In genomic region chr3:177591371-177591770, GRCh38 we compare ENCODE assay signal across 8 cellular contexts.
DNase-seq lines count a peak whose midpoint lies in the region; ATAC-seq and TF ChIP-seq lines count a peak whose summit lies in the region.

No MANE protein-coding gene starts in this region.

- no peaks in the 10 kb centered on the region for H3K9me3 ChIP-seq in stomach smooth muscle (ENCODE audit: control insufficient read depth in 2 of 2, low read length in 2 of 2)
- H3K9me3 ChIP-seq in HAP-1: no peaks in the 10 kb centered on the region
- no peaks in the 10 kb centered on the region for H3K9me3 ChIP-seq in uterus

- H3K9ac ChIP-seq in stomach smooth muscle (ENCODE audit: low read length in 2 of 2): no peak overlapping the region

- TF ChIP-seq POLR2A in uterus (IDR thresholded peaks at IDR 0.05): no peak

- peaks cover 7% of the 10 kb centered on the region; the same call in 1 of the 2 replicates for H3K9me3 Mint-ChIP-seq in HFFc6

- DNase-seq in HFFc6: no peak
- peak; percentile 2 for DNase-seq in NCI-H748 treated with DMSO at 0.1 percent for 48 hours (lab: John Stamatoyannopoulos, UW)
- DNase-seq in fibroblast of mammary gland (ENCODE audit: low read depth): peak; percentile 70
- DNase-seq in HAP-1 (ENCODE audit: low spot score in 2 of 2): no peak
- DNase-seq in NK-92 (lab: John Stamatoyannopoulos, UW; ENCODE audit: unreplicated experiment): no peak
- no peak for DNase-seq in uterus

- H3K27ac ChIP-seq in stomach smooth muscle (ENCODE audit: low read length): peak overlapping the region; percentile 26
- H3K27ac ChIP-seq in uterus: no peak overlapping the region

- H3K27ac Mint-ChIP-seq in HFFc6: peak overlapping the region; percentile 44; the same call in 1 of the 2 replicates

- no peak for TF ChIP-seq CTCF in HFFc6 (IDR thresholded peaks at IDR 0.05)
- no peak for TF ChIP-seq CTCF in fibroblast of mammary gland (conservative IDR thresholded peaks at IDR 0.05; ENCODE audit: control insufficient read depth, insufficient read depth, low read depth, low read length)
- no peak for TF ChIP-seq CTCF in uterus (IDR thresholded peaks at IDR 0.05)

- H3K4me3 ChIP-seq in fibroblast of mammary gland (ENCODE audit: control insufficient read depth, low read depth, low read length) (no peak overlapping the region), stomach smooth muscle (ENCODE audit: low read length in 2 of 2) (no peak overlapping the region), HAP-1 (no peak overlapping the region), uterus (no peak overlapping the region)

- no peaks in the 10 kb centered on the region; the same call in 1 of the 2 replicates for H3K27me3 Mint-ChIP-seq in HFFc6 (ENCODE audit: insufficient read depth)

- in situ Hi-C loops in HAP-1 (cut with MboI; ENCODE audit: low sequenced_read_pairs): no loop called here

- no peak overlapping the region for H3K4me3 Mint-ChIP-seq in HFFc6

- peaks cover 3% of the 10 kb centered on the region; the same call in 1 of the 2 replicates for H3K36me3 Mint-ChIP-seq in HFFc6 (ENCODE audit: low read depth)

- H3K4me1 Mint-ChIP-seq in HFFc6 (ENCODE audit: low read depth): peaks cover 77% of the 10 kb centered on the region

- peaks cover 4% of the 10 kb centered on the region for H3K4me1 ChIP-seq in stomach smooth muscle (ENCODE audit: control insufficient read depth, insufficient read depth, low read length)
- H3K4me1 ChIP-seq in HAP-1: no peaks in the 10 kb centered on the region; the same call in 1 of the 2 replicates
- no peaks in the 10 kb centered on the region for H3K4me1 ChIP-seq in uterus

- intact Hi-C loops in uterus (cut with DNase I; ENCODE audit: low total_unique reads): no loop called here

- H3K27me3 ChIP-seq in stomach smooth muscle (ENCODE audit: control insufficient read depth in 1 of 2, insufficient read depth in 2 of 2, low read length in 2 of 2) (no peaks in the 10 kb centered on the region), HAP-1 (ENCODE audit: low read depth) (peaks cover 2% of the 10 kb centered on the region; the same call in 1 of the 2 replicates), uterus (no peaks in the 10 kb centered on the region)

- no peaks in the 10 kb centered on the region for H3K36me3 ChIP-seq in stomach smooth muscle (ENCODE audit: control insufficient read depth in 2 of 2, insufficient read depth in 2 of 2, low read length in 2 of 2)
- H3K36me3 ChIP-seq in HAP-1 (replicated peaks): no peaks in the 10 kb centered on the region
- H3K36me3 ChIP-seq in uterus: no peaks in the 10 kb centered on the region

- ATAC-seq in GM18519 (IDR thresholded peaks at IDR 0.05; ENCODE audit: low FRiP score, unreplicated experiment): peak; percentile 42

Comparison
In these comparisons a context has a peak if more than half of its experiments do, and no peak if none do; other contexts are left out.
1. DNase-seq: peak in NCI-H748 treated with DMSO at 0.1 percent for 48 hours (single experiment) and fibroblast of mammary gland (single experiment); none in HFFc6 (single experiment), HAP-1 (0 of 2), NK-92 (single experiment) and uterus (0 of 2).